ENCODE assay signal across 8 cellular contexts in genomic region chr16:154223-155030, GRCh38. TPM values are rescaled to one million over a fixed set of nuclear protein-coding genes. Genes with fewer than 3 reads are reported as not detected.
DNase-seq lines count a peak whose midpoint lies in the region; ATAC-seq and TF ChIP-seq lines count a peak whose summit lies in the region.

No MANE protein-coding gene starts in this region.

- H3K4ac ChIP-seq in neuronal stem cell (ENCODE audit: low read length) = no peak overlapping the region

- no peak overlapping the region for H2BK5ac ChIP-seq in neuronal stem cell (ENCODE audit: low read length)

- peak overlapping the region; percentile 100 for H3K4me2 ChIP-seq in neuronal stem cell (ENCODE audit: insufficient read depth, low read length, poor library complexity, severe bottlenecking)

- H2AK5ac ChIP-seq in neuronal stem cell (ENCODE audit: low read depth, low read length) = no peak overlapping the region

- H3K9ac ChIP-seq in neuronal stem cell (ENCODE audit: low read depth, low read length, poor library complexity) = peak overlapping the region; percentile 70

- H3K36me3 ChIP-seq in esophagus squamous epithelium = no peaks in the 10 kb centered on the region
- H3K36me3 ChIP-seq in neuronal stem cell (replicated peaks in 1 of 2; ENCODE audit: control insufficient read depth in 2 of 2, insufficient read depth in 2 of 2, low read length in 2 of 2) = no peaks in the 10 kb centered on the region

- no peaks in the 10 kb centered on the region for H3K79me1 ChIP-seq in neuronal stem cell (ENCODE audit: low read depth, low read length)

- H2BK120ac ChIP-seq in neuronal stem cell (ENCODE audit: low read depth, low read length) = no peak overlapping the region

- TF ChIP-seq CTCF in esophagus squamous epithelium (IDR thresholded peaks at IDR 0.05) = no peak

- H4K91ac ChIP-seq in neuronal stem cell (ENCODE audit: low read depth, low read length, poor library complexity) = no peak overlapping the region

- no peak overlapping the region for H2BK15ac ChIP-seq in neuronal stem cell (ENCODE audit: low read length)

- ATAC-seq in SK-N-SH treated with all-trans-retinoic acid at 6 μM for 48 hours (peak; percentile 70), HG02588 (IDR thresholded peaks at IDR 0.05; ENCODE audit: unreplicated experiment) (no peak)

- no peak overlapping the region for H3K27ac ChIP-seq in esophagus squamous epithelium
- no peak overlapping the region for H3K27ac ChIP-seq in neuronal stem cell (replicated peaks; ENCODE audit: low read length)

- peak overlapping the region; percentile 26 to 70 (median 41) for H3K4me3 ChIP-seq in esophagus squamous epithelium
- H3K4me3 ChIP-seq in neuronal stem cell (ENCODE audit: low read length in 2 of 2) = peak overlapping the region; percentile 37 to 77

- TF ChIP-seq POLR2A in esophagus squamous epithelium (IDR thresholded peaks at IDR 0.05) = no peak

- H3K23ac ChIP-seq in neuronal stem cell (ENCODE audit: low read depth, low read length, poor library complexity) = no peak overlapping the region

- H2AFZ ChIP-seq in neuronal stem cell (ENCODE audit: low read length) = peak overlapping the region; percentile 93

- DNase-seq in NCI-H2227 (lab: John Stamatoyannopoulos, UW; ENCODE audit: unreplicated experiment) (peak; percentile 67), NCI-H2227 treated with DMSO at 0.1 percent for 48 hours (lab: John Stamatoyannopoulos, UW) (no peak), esophagus squamous epithelium (lab: John Stamatoyannopoulos, UW) (no peak), neuronal stem cell (ENCODE audit: low spot score) (peak; percentile 59), NOMO-1 (lab: John Stamatoyannopoulos, UW; ENCODE audit: unreplicated experiment in 2 of 2) (no peak)
- no peak for DNase-seq in stimulated activated naive CD4-positive, alpha-beta T cell (lab: John Stamatoyannopoulos, UW)

- no peak overlapping the region for H2BK12ac ChIP-seq in neuronal stem cell (ENCODE audit: low read length)

- peaks cover 4 to 10% (median 8%) of the 10 kb centered on the region in 3 donors for H3K4me1 ChIP-seq in esophagus squamous epithelium
- H3K4me1 ChIP-seq in neuronal stem cell (ENCODE audit: control insufficient read depth in 2 of 2, insufficient read depth in 1 of 2, low read depth in 1 of 2, low read length in 2 of 2) = peaks cover 4 to 7% of the 10 kb centered on the region in 2 donors

- intact Hi-C loops in esophagus squamous epithelium (cut with DNase I) = no loop called here

- H3K9me3 ChIP-seq in esophagus squamous epithelium = no peaks in the 10 kb centered on the region
- peaks cover 0 to 2% of the 10 kb centered on the region in 2 donors for H3K9me3 ChIP-seq in neuronal stem cell (replicated peaks in 1 of 2; ENCODE audit: control insufficient read depth in 2 of 2, insufficient read depth in 1 of 2, low read depth in 1 of 2, low read length in 2 of 2)

- 2 to 3% methylated on average over 14 to 18 of the region's 57 CpGs for WGBS in esophagus squamous epithelium, 2 donors
- WGBS in neuronal stem cell (ENCODE audit: extremely low coverage in 2 of 2, insufficient read length in 2 of 2, insufficient replicate concordance in 1 of 2), 2 donors = no CpG with 5 or more reads among the region's 57 CpGs

- H3K14ac ChIP-seq in neuronal stem cell (ENCODE audit: low read length) = peak overlapping the region; percentile 98

- H4K8ac ChIP-seq in neuronal stem cell (ENCODE audit: low read depth, low read length) = no peak overlapping the region

- H3K18ac ChIP-seq in neuronal stem cell (ENCODE audit: low read length) = peak overlapping the region; percentile 92

- H3K27me3 ChIP-seq in esophagus squamous epithelium (peaks cover 0 to 65% (median 7%) of the 10 kb centered on the region in 4 donors), neuronal stem cell (ENCODE audit: control insufficient read depth in 3 of 3, insufficient read depth in 3 of 3, low read depth in 1 of 3, low read length in 3 of 3) (peaks cover 7 to 66% (median 31%) of the 10 kb centered on the region in 3 experiments)

TF ChIP-seq in SK-N-SH treated with all-trans-retinoic acid at 6 μM for 48 hours, 23 proteins besides CTCF, POLR2A, EP300 and RAD21:
- TF ChIP-seq CSDC2 (CRISPR knock-in tag; IDR thresholded peaks at IDR 0.05) = no peak
- no peak for TF ChIP-seq ZNF565 (CRISPR knock-in tag; conservative IDR thresholded peaks at IDR 0.05; ENCODE audit: low read depth)
- TF ChIP-seq ZNF70 (CRISPR knock-in tag; IDR thresholded peaks at IDR 0.05) = no peak
- TF ChIP-seq BACH2 (CRISPR knock-in tag; IDR thresholded peaks at IDR 0.05; ENCODE audit: borderline replicate concordance) = no peak
- TF ChIP-seq ESRRG (CRISPR knock-in tag; IDR thresholded peaks at IDR 0.05) = no peak
- TF ChIP-seq ARNTL (CRISPR knock-in tag; IDR thresholded peaks at IDR 0.05; ENCODE audit: borderline replicate concordance, low read depth) = no peak
- TF ChIP-seq SNAI2 (CRISPR knock-in tag; IDR thresholded peaks at IDR 0.05) = no peak
- TF ChIP-seq POU6F1 (CRISPR knock-in tag; IDR thresholded peaks at IDR 0.05; ENCODE audit: borderline replicate concordance, low read depth) = no peak
- TF ChIP-seq GLIS3 (CRISPR knock-in tag; IDR thresholded peaks at IDR 0.05) = no peak
- TF ChIP-seq TOX (CRISPR knock-in tag; IDR thresholded peaks at IDR 0.05; ENCODE audit: borderline replicate concordance) = no peak
- no peak for TF ChIP-seq ZFP3 (CRISPR knock-in tag; IDR thresholded peaks at IDR 0.05)
- TF ChIP-seq ISL1 (CRISPR knock-in tag; IDR thresholded peaks at IDR 0.05) = no peak
- TF ChIP-seq RARB (CRISPR knock-in tag; IDR thresholded peaks at IDR 0.05) = no peak
TF ChIP-seq in SK-N-SH treated with all-trans-retinoic acid at 6 μM for 48 hours: peak in this region for 0.

RNA-seq across cellular contexts. Expression of gene HBZ, which starts 2.0 kb away (rescaled TPM):
- not detected for total RNA-seq in esophagus squamous epithelium
- polyA plus RNA-seq in neuronal stem cell (2013, experiment 1 of 2) = 0.21 TPM
- polyA plus RNA-seq in neuronal stem cell (2013, experiment 2 of 2) = 0.32 TPM

RNA-seq across cellular contexts. Expression of gene HBM, which starts 11.4 kb away (rescaled TPM):
- not detected for total RNA-seq in esophagus squamous epithelium
- not detected for polyA plus RNA-seq in neuronal stem cell (2013, experiment 1 of 2)
- polyA plus RNA-seq in neuronal stem cell (2013, experiment 2 of 2) = not detected

RNA-seq across cellular contexts. Expression of gene NPRL3, which starts 16.0 kb away (rescaled TPM):
- total RNA-seq in esophagus squamous epithelium = 10 to 100 TPM; 14.5 to 28.0 (median 18.8) TPM
- 28.2 TPM for polyA plus RNA-seq in neuronal stem cell (2013, experiment 1 of 2)
- 28.8 TPM for polyA plus RNA-seq in neuronal stem cell (2013, experiment 2 of 2)

RNA-seq across cellular contexts. Expression of gene HBA2, which starts 18.2 kb away (rescaled TPM):
- total RNA-seq in esophagus squamous epithelium = 1 to 10 TPM in 2 of 4 donors, not detected in 2; 4.7 to 5.0 TPM
- not detected for polyA plus RNA-seq in neuronal stem cell (2013, experiment 1 of 2)
- not detected for polyA plus RNA-seq in neuronal stem cell (2013, experiment 2 of 2)

RNA-seq across cellular contexts. Expression of gene HBA1, which starts 22.1 kb away (rescaled TPM):
- total RNA-seq in esophagus squamous epithelium = 10 to 100 TPM in 1 of 4 donors, 1 to 10 TPM in 1, not detected in 2; 1.0 to 12.9 TPM
- not detected for polyA plus RNA-seq in neuronal stem cell (2013, experiment 1 of 2)
- polyA plus RNA-seq in neuronal stem cell (2013, experiment 2 of 2) = not detected

Comparison
In these comparisons a context has a peak if more than half of its experiments do, and no peak if none do; other contexts are left out.
1. DNase-seq: peak in NCI-H2227 (single experiment) and neuronal stem cell (single experiment); none in NCI-H2227 treated with DMSO at 0.1 percent for 48 hours (single experiment), esophagus squamous epithelium (single experiment), NOMO-1 (0 of 2) and stimulated activated naive CD4-positive, alpha-beta T cell (0 of 6).